20 cellular contexts compared by ENCODE assay signal in the genomic region with DNA sequence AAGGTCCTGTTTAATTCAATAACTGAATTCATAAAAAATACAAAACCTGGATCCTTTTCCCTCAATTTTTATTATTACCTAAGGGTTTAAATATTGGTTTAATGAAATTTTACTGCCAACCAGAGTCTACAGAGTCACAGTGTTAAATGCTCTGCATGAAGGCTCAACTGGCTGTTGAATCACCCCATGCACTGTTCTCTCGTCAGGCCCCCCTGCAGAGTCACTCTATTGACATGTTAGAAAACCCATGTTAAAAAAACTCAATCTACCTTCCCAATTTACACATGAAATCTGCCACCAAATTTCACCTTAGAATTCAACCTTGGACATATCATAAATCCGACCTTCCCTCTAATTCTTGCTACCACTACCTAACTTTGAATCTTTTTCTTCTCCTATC. TPM values are rescaled to one million over a fixed set of nuclear protein-coding genes. Genes with fewer than 3 reads are reported as not detected.
DNase-seq lines count a peak whose midpoint lies in the region; ATAC-seq and TF ChIP-seq lines count a peak whose summit lies in the region.
"Had no signal": no experiment of that assay in that cellular context is flagged by ENCODE, and none has a peak within 500 bp of the region (broad histone marks: within the 10 kb centered on the region; RNA-seq: fewer than 3 reads in every experiment).

No MANE protein-coding gene starts in this region.

- ATAC-seq in activated CD8-positive, alpha-beta T cell treated with anti-CD3 and anti-CD28 coated beads for 36 hours: no peak
- ATAC-seq in activated CD8-positive, alpha-beta T cell treated with anti-CD3 and anti-CD28 coated beads, Interleukin-2, amount 10 ng/mL, durations not matched to agents 7 days and 5 days: no peak
- ATAC-seq in activated CD8-positive, alpha-beta memory T cell treated with anti-CD3 and anti-CD28 coated beads, Interleukin-2, amount 10 ng/mL, durations not matched to agents 7 days and 5 days: no peak
- ATAC-seq: K562, Panc1 had no signal

- POLR2A ChIA-PET in activated CD8-positive, alpha-beta T cell treated with anti-CD3 and anti-CD28 coated beads for 36 hours (lab: Charles Lee): interaction anchor here (1.0 kb wide), 1 partner anchor 65 kb away, joined by 3 read pairs; no protein-coding TSS in a partner anchor
- POLR2A ChIA-PET in activated CD8-positive, alpha-beta T cell treated with anti-CD3 and anti-CD28 coated beads, Interleukin-2, amount 10 ng/mL, durations not matched to agents 7 days and 5 days (lab: Charles Lee): no interaction called here
- POLR2A ChIA-PET in HEK293 (lab: Yijun Ruan, JAX): no interaction called here

- no peak for TF ChIP-seq CTCF in activated CD8-positive, alpha-beta T cell treated with anti-CD3 and anti-CD28 coated beads for 36 hours (IDR thresholded peaks at IDR 0.05)
- TF ChIP-seq CTCF in HEK293 (tag by site-specific recombination; IDR thresholded peaks at IDR 0.05) (no peak), choroid plexus epithelial cell (conservative IDR thresholded peaks at IDR 0.05; ENCODE audit: low read depth, low read length) (no peak), neural progenitor cell (IDR thresholded peaks at IDR 0.05) (no peak)

- H3K4me3 Mint-ChIP-seq in activated CD8-positive, alpha-beta T cell treated with anti-CD3 and anti-CD28 coated beads for 36 hours: no peak overlapping the region
- H3K4me3 Mint-ChIP-seq in activated CD8-positive, alpha-beta T cell treated with anti-CD3 and anti-CD28 coated beads, Interleukin-2, amount 10 ng/mL, durations not matched to agents 7 days and 5 days: no peak overlapping the region
- H3K4me3 Mint-ChIP-seq in neural progenitor cell: no peak overlapping the region
- no peak overlapping the region for H3K4me3 Mint-ChIP-seq in activated CD8-positive, alpha-beta memory T cell treated with anti-CD3 and anti-CD28 coated beads, Interleukin-2, amount 10 ng/mL, durations not matched to agents 7 days and 5 days
- H3K4me3 Mint-ChIP-seq: CD14-positive monocyte had no signal

- H3K4me1 Mint-ChIP-seq in activated CD8-positive, alpha-beta T cell treated with anti-CD3 and anti-CD28 coated beads for 36 hours (ENCODE audit: low read depth): no peaks in the 10 kb centered on the region
- peaks cover 3% of the 10 kb centered on the region for H3K4me1 Mint-ChIP-seq in activated CD8-positive, alpha-beta T cell treated with anti-CD3 and anti-CD28 coated beads, Interleukin-2, amount 10 ng/mL, durations not matched to agents 7 days and 5 days (ENCODE audit: low read depth)
- H3K4me1 Mint-ChIP-seq in neural progenitor cell: peaks cover 4% of the 10 kb centered on the region
- H3K4me1 Mint-ChIP-seq in activated CD8-positive, alpha-beta memory T cell treated with anti-CD3 and anti-CD28 coated beads, Interleukin-2, amount 10 ng/mL, durations not matched to agents 7 days and 5 days: peaks cover 2% of the 10 kb centered on the region

- H3K36me3 ChIP-seq in HEK293 (ENCODE audit: control insufficient read depth in 2 of 2, insufficient read depth in 1 of 2, low read length in 2 of 2): peaks cover 76 to 91% of the 10 kb centered on the region in 2 experiments
- H3K36me3 ChIP-seq in neural progenitor cell: peaks cover 23% of the 10 kb centered on the region

- intact Hi-C loops in activated CD8-positive, alpha-beta T cell treated with anti-CD3 and anti-CD28 coated beads for 36 hours (cut with micrococcal nuclease): no loop called here

- peaks cover 48% of the 10 kb centered on the region for H3K36me3 Mint-ChIP-seq in activated CD8-positive, alpha-beta T cell treated with anti-CD3 and anti-CD28 coated beads for 36 hours (ENCODE audit: low read depth)
- peaks cover 59% of the 10 kb centered on the region for H3K36me3 Mint-ChIP-seq in activated CD8-positive, alpha-beta T cell treated with anti-CD3 and anti-CD28 coated beads, Interleukin-2, amount 10 ng/mL, durations not matched to agents 7 days and 5 days (ENCODE audit: low read depth)
- peaks cover 40% of the 10 kb centered on the region for H3K36me3 Mint-ChIP-seq in neural progenitor cell
- H3K36me3 Mint-ChIP-seq in activated CD8-positive, alpha-beta memory T cell treated with anti-CD3 and anti-CD28 coated beads, Interleukin-2, amount 10 ng/mL, durations not matched to agents 7 days and 5 days: peaks cover 45% of the 10 kb centered on the region

- H3K4me3 ChIP-seq in HEK293 (ENCODE audit: low read depth, low read length): no peak overlapping the region
- H3K4me3 ChIP-seq in choroid plexus epithelial cell (ENCODE audit: low read depth, low read length): no peak overlapping the region
- H3K4me3 ChIP-seq in neural progenitor cell: no peak overlapping the region
- H3K4me3 ChIP-seq: HAP-1, K562, SJCRH30 had no signal

- H3K27ac Mint-ChIP-seq in activated CD8-positive, alpha-beta T cell treated with anti-CD3 and anti-CD28 coated beads for 36 hours: peak overlapping the region; percentile 10
- H3K27ac Mint-ChIP-seq in activated CD8-positive, alpha-beta T cell treated with anti-CD3 and anti-CD28 coated beads, Interleukin-2, amount 10 ng/mL, durations not matched to agents 7 days and 5 days: no peak overlapping the region
- H3K27ac Mint-ChIP-seq in neural progenitor cell: no peak overlapping the region
- H3K27ac Mint-ChIP-seq in activated CD8-positive, alpha-beta memory T cell treated with anti-CD3 and anti-CD28 coated beads, Interleukin-2, amount 10 ng/mL, durations not matched to agents 7 days and 5 days: no peak overlapping the region

- H3K79me2 ChIP-seq in neural progenitor cell (ENCODE audit: low read depth): no peaks in the 10 kb centered on the region

- H3F3A ChIP-seq in neural progenitor cell (ENCODE audit: low read depth): no peaks in the 10 kb centered on the region

- CTCF ChIA-PET in activated CD8-positive, alpha-beta T cell treated with anti-CD3 and anti-CD28 coated beads for 36 hours (lab: Charles Lee): no interaction called here
- CTCF ChIA-PET in activated CD8-positive, alpha-beta T cell treated with anti-CD3 and anti-CD28 coated beads, Interleukin-2, amount 10 ng/mL, durations not matched to agents 7 days and 5 days (lab: Charles Lee): no interaction called here
- CTCF ChIA-PET in HEK293 (lab: Yijun Ruan, JAX): interaction anchor here (0.6 kb wide), 1 partner anchor 222 kb away, joined by 4 read pairs; no protein-coding TSS in a partner anchor
- CTCF ChIA-PET in activated CD8-positive, alpha-beta memory T cell treated with anti-CD3 and anti-CD28 coated beads, Interleukin-2, amount 10 ng/mL, durations not matched to agents 7 days and 5 days (lab: Charles Lee): interaction anchor here (1.3 kb wide), 1 partner anchor 144 kb away, joined by 3 read pairs; no protein-coding TSS in a partner anchor

- no peak overlapping the region for H2AFZ ChIP-seq in neural progenitor cell (replicated peaks)

- H3K4me2 ChIP-seq in neural progenitor cell: no peak overlapping the region

- H3K9me3 ChIP-seq in HEK293 (ENCODE audit: control insufficient read depth, insufficient read depth, low read depth, low read length) (no peaks in the 10 kb centered on the region), neural progenitor cell (ENCODE audit: low read depth) (no peaks in the 10 kb centered on the region)
- H3K9me3 ChIP-seq: HAP-1, SJCRH30 had no signal

- DNase-seq in activated CD8-positive, alpha-beta T cell treated with anti-CD3 and anti-CD28 coated beads for 36 hours: no peak
- no peak for DNase-seq in activated CD8-positive, alpha-beta T cell treated with anti-CD3 and anti-CD28 coated beads, Interleukin-2, amount 10 ng/mL, durations not matched to agents 7 days and 5 days
- DNase-seq in choroid plexus epithelial cell (ENCODE audit: low read depth) (peak; percentile 21), neural progenitor cell (ENCODE audit: low spot score) (peak; percentile 24), SW 1271 (lab: John Stamatoyannopoulos, UW) (no peak)
- no peak for DNase-seq in activated CD8-positive, alpha-beta memory T cell treated with anti-CD3 and anti-CD28 coated beads, Interleukin-2, amount 50 U/mL, for 48 hours
- no peak for DNase-seq in activated CD8-positive, alpha-beta memory T cell treated with anti-CD3 and anti-CD28 coated beads, Interleukin-2, amount 10 ng/mL, durations not matched to agents 7 days and 5 days
- DNase-seq: DMS 273 treated with DMSO at 0.1 percent for 48 hours, DND-41, NCI-H1105, NCI-H2081 treated with DMSO at 0.1 percent for 48 hours, NCI-H446 treated with DMSO at 0.1 percent for 48 hours, NCI-H69, SJCRH30 had no signal

- H3K4me1 ChIP-seq in HEK293 (ENCODE audit: control insufficient read depth, insufficient read depth, low read length) (no peaks in the 10 kb centered on the region), neural progenitor cell (peaks cover 5% of the 10 kb centered on the region)
- H3K4me1 ChIP-seq: HAP-1, SJCRH30 had no signal

- no peaks in the 10 kb centered on the region for H3K27me3 Mint-ChIP-seq in activated CD8-positive, alpha-beta T cell treated with anti-CD3 and anti-CD28 coated beads for 36 hours
- H3K27me3 Mint-ChIP-seq in activated CD8-positive, alpha-beta T cell treated with anti-CD3 and anti-CD28 coated beads, Interleukin-2, amount 10 ng/mL, durations not matched to agents 7 days and 5 days (ENCODE audit: low read depth): no peaks in the 10 kb centered on the region
- H3K27me3 Mint-ChIP-seq in neural progenitor cell (ENCODE audit: insufficient read depth, low read depth): no peaks in the 10 kb centered on the region
- H3K27me3 Mint-ChIP-seq in activated CD8-positive, alpha-beta memory T cell treated with anti-CD3 and anti-CD28 coated beads, Interleukin-2, amount 10 ng/mL, durations not matched to agents 7 days and 5 days: no peaks in the 10 kb centered on the region

- peaks cover 6% of the 10 kb centered on the region for H4K20me1 ChIP-seq in neural progenitor cell (ENCODE audit: low read depth)

- no peak overlapping the region for H3K27ac ChIP-seq in HEK293 (ENCODE audit: extremely low read depth, low read depth, low read length)
- no peak overlapping the region for H3K27ac ChIP-seq in neural progenitor cell
- H3K27ac ChIP-seq: 22Rv1, SJCRH30 had no signal

- H3K9ac ChIP-seq in neural progenitor cell: no peak overlapping the region

- H3K27me3 ChIP-seq in neural progenitor cell: no peaks in the 10 kb centered on the region
- H3K27me3 ChIP-seq: SJCRH30 had no signal

- no peaks in the 10 kb centered on the region for H3K9me3 Mint-ChIP-seq in activated CD8-positive, alpha-beta T cell treated with anti-CD3 and anti-CD28 coated beads for 36 hours
- H3K9me3 Mint-ChIP-seq in activated CD8-positive, alpha-beta T cell treated with anti-CD3 and anti-CD28 coated beads, Interleukin-2, amount 10 ng/mL, durations not matched to agents 7 days and 5 days (ENCODE audit: insufficient read depth): no peaks in the 10 kb centered on the region
- H3K9me3 Mint-ChIP-seq in neural progenitor cell: no peaks in the 10 kb centered on the region
- no peaks in the 10 kb centered on the region for H3K9me3 Mint-ChIP-seq in activated CD8-positive, alpha-beta memory T cell treated with anti-CD3 and anti-CD28 coated beads, Interleukin-2, amount 10 ng/mL, durations not matched to agents 7 days and 5 days (ENCODE audit: low read depth)
- H3K9me3 Mint-ChIP-seq: CD14-positive monocyte had no signal

RNA-seq across cellular contexts. Expression of a gene that starts 43.3 kb away (rescaled TPM):
- 1 to 10 TPM; 6.3 TPM for total RNA-seq in activated CD8-positive, alpha-beta T cell treated with anti-CD3 and anti-CD28 coated beads for 36 hours
- 1 to 10 TPM; 8.7 to 9.5 TPM for total RNA-seq in activated CD8-positive, alpha-beta T cell treated with anti-CD3 and anti-CD28 coated beads, Interleukin-2, amount 10 ng/mL, durations not matched to agents 7 days and 5 days
- 20.6 and 21.3 TPM in 2 replicates for total RNA-seq in neural progenitor cell (ENCODE audit: low replicate concordance)
- total RNA-seq in activated CD8-positive, alpha-beta memory T cell treated with anti-CD3 and anti-CD28 coated beads, Interleukin-2, amount 10 ng/mL, durations not matched to agents 7 days and 5 days: 10 to 100 TPM in 1 of 2 experiments, 1 to 10 TPM in 1; 5.3 to 11.2 TPM

Comparison
In these comparisons a context has a peak if more than half of its experiments do, and no peak if none do; other contexts are left out.
1. DNase-seq: peak in choroid plexus epithelial cell (single experiment) and neural progenitor cell (single experiment); none in activated CD8-positive, alpha-beta T cell treated with anti-CD3 and anti-CD28 coated beads for 36 hours (single experiment), activated CD8-positive, alpha-beta T cell treated with anti-CD3 and anti-CD28 coated beads, Interleukin-2, amount 10 ng/mL, durations not matched to agents 7 days and 5 days (single experiment), SW 1271 (0 of 2), activated CD8-positive, alpha-beta memory T cell treated with anti-CD3 and anti-CD28 coated beads, Interleukin-2, amount 50 U/mL, for 48 hours (single experiment) and activated CD8-positive, alpha-beta memory T cell treated with anti-CD3 and anti-CD28 coated beads, Interleukin-2, amount 10 ng/mL, durations not matched to agents 7 days and 5 days (single experiment).
2. CTCF ChIA-PET loops: an anchor here in HEK293 (0.6 kb wide) and activated CD8-positive, alpha-beta memory T cell treated with anti-CD3 and anti-CD28 coated beads, Interleukin-2, amount 10 ng/mL, durations not matched to agents 7 days and 5 days (1.3 kb wide); none called in activated CD8-positive, alpha-beta T cell treated with anti-CD3 and anti-CD28 coated beads for 36 hours and activated CD8-positive, alpha-beta T cell treated with anti-CD3 and anti-CD28 coated beads, Interleukin-2, amount 10 ng/mL, durations not matched to agents 7 days and 5 days.